ENCODE assay signal across 8 cellular contexts in genomic region chr6:153002613-153003293, GRCh38. TPM values are rescaled to one million over a fixed set of nuclear protein-coding genes. Genes with fewer than 3 reads are reported as not detected.
DNase-seq lines count a peak whose midpoint lies in the region; ATAC-seq and TF ChIP-seq lines count a peak whose summit lies in the region.

TSS of gene MTRF1L (minus strand) at chr6:153002709. CDS start at chr6:153002685, 24 bp downstream.

- peak within 1 kb of the TSS; percentile 58 for H3K4me3 ChIP-seq in LNCaP clone FGC (ENCODE audit: low read depth, low read length)

- H3K27me3 Mint-ChIP-seq in natural killer cell (ENCODE audit: low read depth in 2 of 2): no peaks in the 10 kb centered on the region

- TF ChIP-seq POLR2A in Raji (IDR thresholded peaks at IDR 0.05; ENCODE audit: insufficient read depth, low read depth, low read length): peak; percentile 64; the same call in 1 of the 2 replicates

- no peaks in the 10 kb centered on the region for H3K36me3 Mint-ChIP-seq in natural killer cell

- peaks cover 42 to 43% of the 10 kb centered on the region in 2 donors for H3K4me1 Mint-ChIP-seq in natural killer cell

- intact Hi-C loops in natural killer cell (cut with micrococcal nuclease): loop anchor here (2.0 kb wide), 2 partner anchors 20 to 22 kb away; partner anchors contain the start of gene FBXO5

- peak within 1 kb of the TSS; percentile 90 to 97 for H3K27ac Mint-ChIP-seq in natural killer cell

- peak; percentile 97 for DNase-seq in EH (ENCODE audit: low read depth)
- DNase-seq in GOT3 (lab: John Stamatoyannopoulos, UW): peak; percentile 83
- DNase-seq in LNCaP clone FGC (ENCODE audit: low read depth): peak; percentile 91
- peak; percentile 78 for DNase-seq in activated T-helper 9 cell treated with anti-CD3 and anti-CD28 coated beads, Interleukin-2, amount 50 U/mL, for 16 hours (ENCODE audit: low read depth)
- DNase-seq in fibroblast of peridontal ligament (ENCODE audit: extremely low read depth): peak; percentile 96
- peak; percentile 74 for DNase-seq in natural killer cell
- DNase-seq in stimulated activated naive CD4-positive, alpha-beta T cell treated with Interleukin-2 at 50 U/mL for 16 hours (lab: John Stamatoyannopoulos, UW): peak; percentile 87

- peak; percentile 86 to 94 (median 89) for ATAC-seq in natural killer cell

- H3K9me3 Mint-ChIP-seq in natural killer cell: no peaks in the 10 kb centered on the region

- TF ChIP-seq CTCF in LNCaP clone FGC (IDR thresholded peaks at IDR 0.05; ENCODE audit: control insufficient read depth, extremely low read depth, insufficient read depth) (no peak), natural killer cell (IDR thresholded peaks at IDR 0.05) (no peak)

- peak within 1 kb of the TSS; percentile 98 for H3K4me3 Mint-ChIP-seq in natural killer cell

RNA-seq across cellular contexts. Expression of gene MTRF1L, which starts in this region (rescaled TPM):
- 10 to 100 TPM; 17.6 to 24.7 (median 21.6) TPM for total RNA-seq in natural killer cell

Comparison
In these comparisons a context has a peak if more than half of its experiments do, and no peak if none do; other contexts are left out.
1. Peak in every context shown above with its lines: DNase-seq, ATAC-seq and H3K4me3 ChIP-seq.